1 cellular context compared by ENCODE assay signal in the genomic region with DNA sequence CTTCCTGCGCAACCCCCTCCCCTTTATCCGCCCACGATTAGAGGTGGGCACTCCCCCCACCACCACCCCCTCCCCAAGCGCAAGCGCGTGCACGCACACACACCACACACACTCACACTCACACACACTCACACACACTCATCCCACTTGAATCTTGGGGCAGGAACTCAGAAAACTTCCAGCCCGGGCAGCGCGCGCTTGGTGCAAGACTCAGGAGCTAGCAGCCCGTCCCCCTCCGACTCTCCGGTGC.
A peak's percentile ranks its signal among the peaks of the same experiment; 100 is the strongest.
TF ChIP-seq lines count a peak whose summit lies in the region.

TSS of gene HMGA2 (plus strand) at position 170 of the 250 bp plus-strand sequence. CDS start 788 bp downstream, outside the sequence.

TF ChIP-seq in endothelial cell of umbilical vein, 7 proteins besides CTCF, POLR2A, EP300 and RAD21:
- TF ChIP-seq GATA2 (IDR thresholded peaks at IDR 0.05; ENCODE audit: insufficient read depth, insufficient read length, low read depth, low read length) (no peak), POLR2AphosphoS5 (IDR thresholded peaks at IDR 0.05; ENCODE audit: insufficient read depth, low read depth, low read length) (peak; percentile 12)
TF ChIP-seq in endothelial cell of umbilical vein: peak in this region for 1.
